1 cellular context compared by ENCODE assay signal in genomic region chr10:121664671-121665070, GRCh38.
TF ChIP-seq lines count a peak whose summit lies in the region.

No MANE protein-coding gene starts in this region.

TF ChIP-seq in SK-N-SH, 30 proteins besides CTCF, POLR2A, EP300 and RAD21 (continued from another document):
- TF ChIP-seq NRF1 (IDR thresholded peaks at IDR 0.05; ENCODE audit: low read depth, low read length), result no peak
- TF ChIP-seq, protein P1, sequence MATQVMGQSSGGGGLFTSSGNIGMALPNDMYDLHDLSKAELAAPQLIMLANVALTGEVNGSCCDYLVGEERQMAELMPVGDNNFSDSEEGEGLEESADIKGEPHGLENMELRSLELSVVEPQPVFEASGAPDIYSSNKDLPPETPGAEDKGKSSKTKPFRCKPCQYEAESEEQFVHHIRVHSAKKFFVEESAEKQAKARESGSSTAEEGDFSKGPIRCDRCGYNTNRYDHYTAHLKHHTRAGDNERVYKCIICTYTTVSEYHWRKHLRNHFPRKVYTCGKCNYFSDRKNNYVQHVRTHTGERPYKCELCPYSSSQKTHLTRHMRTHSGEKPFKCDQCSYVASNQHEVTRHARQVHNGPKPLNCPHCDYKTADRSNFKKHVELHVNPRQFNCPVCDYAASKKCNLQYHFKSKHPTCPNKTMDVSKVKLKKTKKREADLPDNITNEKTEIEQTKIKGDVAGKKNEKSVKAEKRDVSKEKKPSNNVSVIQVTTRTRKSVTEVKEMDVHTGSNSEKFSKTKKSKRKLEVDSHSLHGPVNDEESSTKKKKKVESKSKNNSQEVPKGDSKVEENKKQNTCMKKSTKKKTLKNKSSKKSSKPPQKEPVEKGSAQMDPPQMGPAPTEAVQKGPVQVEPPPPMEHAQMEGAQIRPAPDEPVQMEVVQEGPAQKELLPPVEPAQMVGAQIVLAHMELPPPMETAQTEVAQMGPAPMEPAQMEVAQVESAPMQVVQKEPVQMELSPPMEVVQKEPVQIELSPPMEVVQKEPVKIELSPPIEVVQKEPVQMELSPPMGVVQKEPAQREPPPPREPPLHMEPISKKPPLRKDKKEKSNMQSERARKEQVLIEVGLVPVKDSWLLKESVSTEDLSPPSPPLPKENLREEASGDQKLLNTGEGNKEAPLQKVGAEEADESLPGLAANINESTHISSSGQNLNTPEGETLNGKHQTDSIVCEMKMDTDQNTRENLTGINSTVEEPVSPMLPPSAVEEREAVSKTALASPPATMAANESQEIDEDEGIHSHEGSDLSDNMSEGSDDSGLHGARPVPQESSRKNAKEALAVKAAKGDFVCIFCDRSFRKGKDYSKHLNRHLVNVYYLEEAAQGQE (IDR thresholded peaks at IDR 0.05; ENCODE audit: low read depth, low read length), result no peak
- no peak for TF ChIP-seq IRF3 (IDR thresholded peaks at IDR 0.05; ENCODE audit: low read depth, low read length)
- no peak for TF ChIP-seq MAX (IDR thresholded peaks at IDR 0.05; ENCODE audit: low read depth)
- no peak for TF ChIP-seq RFX5 (IDR thresholded peaks at IDR 0.05; ENCODE audit: low read length)
- TF ChIP-seq SMC3 (IDR thresholded peaks at IDR 0.05; ENCODE audit: low read depth, low read length), result no peak
- TF ChIP-seq TCF12 (IDR thresholded peaks at IDR 0.05), result no peak
- no peak for TF ChIP-seq TEAD4 (IDR thresholded peaks at IDR 0.05; ENCODE audit: borderline replicate concordance, insufficient read depth)
- TF ChIP-seq, protein P2, sequence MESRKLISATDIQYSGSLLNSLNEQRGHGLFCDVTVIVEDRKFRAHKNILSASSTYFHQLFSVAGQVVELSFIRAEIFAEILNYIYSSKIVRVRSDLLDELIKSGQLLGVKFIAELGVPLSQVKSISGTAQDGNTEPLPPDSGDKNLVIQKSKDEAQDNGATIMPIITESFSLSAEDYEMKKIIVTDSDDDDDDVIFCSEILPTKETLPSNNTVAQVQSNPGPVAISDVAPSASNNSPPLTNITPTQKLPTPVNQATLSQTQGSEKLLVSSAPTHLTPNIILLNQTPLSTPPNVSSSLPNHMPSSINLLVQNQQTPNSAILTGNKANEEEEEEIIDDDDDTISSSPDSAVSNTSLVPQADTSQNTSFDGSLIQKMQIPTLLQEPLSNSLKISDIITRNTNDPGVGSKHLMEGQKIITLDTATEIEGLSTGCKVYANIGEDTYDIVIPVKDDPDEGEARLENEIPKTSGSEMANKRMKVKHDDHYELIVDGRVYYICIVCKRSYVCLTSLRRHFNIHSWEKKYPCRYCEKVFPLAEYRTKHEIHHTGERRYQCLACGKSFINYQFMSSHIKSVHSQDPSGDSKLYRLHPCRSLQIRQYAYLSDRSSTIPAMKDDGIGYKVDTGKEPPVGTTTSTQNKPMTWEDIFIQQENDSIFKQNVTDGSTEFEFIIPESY (IDR thresholded peaks at IDR 0.05; ENCODE audit: borderline replicate concordance, low read depth), result no peak
